In genomic region chr20:40807094-40807623, GRCh38 we compare ENCODE assay signal across 21 cellular contexts.
DNase-seq lines count a peak whose midpoint lies in the region; TF ChIP-seq lines count a peak whose summit lies in the region.
"Had no signal": no experiment of that assay in that cellular context is flagged by ENCODE, and none has a peak within 500 bp of the region (broad histone marks: within the 10 kb centered on the region; RNA-seq: fewer than 3 reads in every experiment).

No MANE protein-coding gene starts in this region.

- H3K4me3 ChIP-seq in cardiac muscle cell (no peak overlapping the region), neuronal stem cell (ENCODE audit: low read length in 2 of 2) (no peak overlapping the region)
- H3K4me3 ChIP-seq: GM23248, HAP-1 had no signal

- no peaks in the 10 kb centered on the region for H3K9me3 ChIP-seq in cardiac muscle cell (ENCODE audit: low read depth)
- peaks cover 0 to 2% of the 10 kb centered on the region in 2 donors for H3K9me3 ChIP-seq in neuronal stem cell (replicated peaks in 1 of 2; ENCODE audit: control insufficient read depth in 2 of 2, insufficient read depth in 1 of 2, low read depth in 1 of 2, low read length in 2 of 2)
- H3K9me3 ChIP-seq: BE2C, HAP-1 had no signal

- H4K91ac ChIP-seq in neuronal stem cell (ENCODE audit: low read depth, low read length, poor library complexity), result no peak overlapping the region

- TF ChIP-seq CTCF in cardiac muscle cell (IDR thresholded peaks at IDR 0.05; ENCODE audit: low read depth, low read length) (no peak), glutamatergic neuron (IDR thresholded peaks at IDR 0.05; ENCODE audit: partially characterized antibody, unreplicated experiment) (no peak), endothelial cell (IDR thresholded peaks at IDR 0.05; ENCODE audit: unreplicated experiment) (no peak)

- H2AFZ ChIP-seq in neuronal stem cell (ENCODE audit: low read length), result no peak overlapping the region
- H2AFZ ChIP-seq: GM23248 had no signal

- H2BK120ac ChIP-seq in neuronal stem cell (ENCODE audit: low read depth, low read length), result no peak overlapping the region

- H3K36me3 Mint-ChIP-seq in glutamatergic neuron (ENCODE audit: unreplicated experiment) (peaks cover 6% of the 10 kb centered on the region), endothelial cell (ENCODE audit: low read depth, unreplicated experiment) (no peaks in the 10 kb centered on the region)
- H3K36me3 Mint-ChIP-seq: CD4-positive, CD25-positive, alpha-beta regulatory T cell; IgD-negative memory B cell had no signal

- DNase-seq in cardiac muscle cell (ENCODE audit: low read depth in 1 of 2, low spot score in 1 of 2) (peak in 1 of 2 donors; percentile 70), cardiac septum (ENCODE audit: low spot score) (no peak), glutamatergic neuron (no peak), neuronal stem cell (ENCODE audit: low spot score) (no peak), DMS153 (lab: John Stamatoyannopoulos, UW) (no peak), endothelial cell (ENCODE audit: low spot score) (no peak), midbrain (lab: John Stamatoyannopoulos, UW) (no peak)
- DNase-seq: BE2C; CD4-positive, CD25-positive, alpha-beta regulatory T cell; DMS79; GM23248; NCI-H1105; NCI-H1694 treated with DMSO at 0.1 percent for 48 hours; NCI-H2081 treated with DMSO at 0.1 percent for 48 hours; NCI-H2171 treated with DMSO at 0.1 percent for 48 hours; NCI-H510A; NK-92 treated with Interleukin-12 subunit alpha and Interleukin-12 subunit beta, amount 100 ng/mL, for 24 hours; SHP77 treated with DMSO at 0.1 percent for 48 hours had no signal

- H3K4ac ChIP-seq in neuronal stem cell (ENCODE audit: low read length), result no peak overlapping the region

- no CpG with 5 or more reads among the region's 14 CpGs for WGBS in neuronal stem cell (ENCODE audit: extremely low coverage in 2 of 2, insufficient read length in 2 of 2, insufficient replicate concordance in 1 of 2), 2 donors

- no peaks in the 10 kb centered on the region for H3K36me3 ChIP-seq in cardiac muscle cell
- H3K36me3 ChIP-seq in neuronal stem cell (replicated peaks in 1 of 2; ENCODE audit: control insufficient read depth in 2 of 2, insufficient read depth in 2 of 2, low read length in 2 of 2), result no peaks in the 10 kb centered on the region
- H3K36me3 ChIP-seq: BE2C, HAP-1 had no signal

- H2BK5ac ChIP-seq in neuronal stem cell (ENCODE audit: low read length), result no peak overlapping the region

- no peaks in the 10 kb centered on the region for H3K79me1 ChIP-seq in neuronal stem cell (ENCODE audit: low read depth, low read length)

- H2BK15ac ChIP-seq in neuronal stem cell (ENCODE audit: low read length), result no peak overlapping the region

- H3K14ac ChIP-seq in neuronal stem cell (ENCODE audit: low read length), result no peak overlapping the region

- intact Hi-C loops in cardiac septum (cut with DNase I), result no loop called here

- no peak overlapping the region for H3K4me2 ChIP-seq in neuronal stem cell (ENCODE audit: insufficient read depth, low read length, poor library complexity, severe bottlenecking)

- H3K27ac ChIP-seq in cardiac muscle cell, result peak overlapping the region; percentile 46
- H3K27ac ChIP-seq in neuronal stem cell (replicated peaks; ENCODE audit: low read length), result no peak overlapping the region
- H3K27ac ChIP-seq: GM23248, RWPE1 had no signal

- H4K8ac ChIP-seq in neuronal stem cell (ENCODE audit: low read depth, low read length), result no peak overlapping the region

- H3K9ac ChIP-seq in neuronal stem cell (ENCODE audit: low read depth, low read length, poor library complexity), result no peak overlapping the region
- H3K9ac ChIP-seq: GM23248 had no signal

- peaks cover 10% of the 10 kb centered on the region for H3K27me3 Mint-ChIP-seq in glutamatergic neuron (ENCODE audit: unreplicated experiment)
- peaks cover 11% of the 10 kb centered on the region for H3K27me3 Mint-ChIP-seq in endothelial cell (ENCODE audit: unreplicated experiment)

- no peak overlapping the region for H3K27ac Mint-ChIP-seq in glutamatergic neuron (ENCODE audit: unreplicated experiment)
- H3K27ac Mint-ChIP-seq in endothelial cell (ENCODE audit: unreplicated experiment), result no peak overlapping the region
- H3K27ac Mint-ChIP-seq: CD4-positive, CD25-positive, alpha-beta regulatory T cell; IgD-negative memory B cell had no signal

- H2BK12ac ChIP-seq in neuronal stem cell (ENCODE audit: low read length), result no peak overlapping the region

- H3K4me1 ChIP-seq in cardiac muscle cell (ENCODE audit: low read depth), result peaks cover 22% of the 10 kb centered on the region
- H3K4me1 ChIP-seq in neuronal stem cell (ENCODE audit: control insufficient read depth in 2 of 2, insufficient read depth in 1 of 2, low read depth in 1 of 2, low read length in 2 of 2), result peaks cover 0 to 3% of the 10 kb centered on the region in 2 donors
- H3K4me1 ChIP-seq: BE2C, HAP-1 had no signal

- no peaks in the 10 kb centered on the region for H3K27me3 ChIP-seq in cardiac muscle cell
- H3K27me3 ChIP-seq in neuronal stem cell (ENCODE audit: control insufficient read depth in 3 of 3, insufficient read depth in 3 of 3, low read depth in 1 of 3, low read length in 3 of 3), result peaks cover 0 to 30% (median 2%) of the 10 kb centered on the region in 3 experiments

- H3K9me3 Mint-ChIP-seq in glutamatergic neuron (ENCODE audit: unreplicated experiment) (peaks cover 5% of the 10 kb centered on the region), endothelial cell (ENCODE audit: unreplicated experiment) (no peaks in the 10 kb centered on the region)

- no peak overlapping the region for H3K23ac ChIP-seq in neuronal stem cell (ENCODE audit: low read depth, low read length, poor library complexity)

- H3K4me1 Mint-ChIP-seq in glutamatergic neuron (ENCODE audit: low read depth, unreplicated experiment), result peaks cover 13% of the 10 kb centered on the region
- H3K4me1 Mint-ChIP-seq in endothelial cell (ENCODE audit: unreplicated experiment), result no peaks in the 10 kb centered on the region
- H3K4me1 Mint-ChIP-seq: CD4-positive, CD25-positive, alpha-beta regulatory T cell; IgD-negative memory B cell had no signal

- no peak overlapping the region for H2AK5ac ChIP-seq in neuronal stem cell (ENCODE audit: low read depth, low read length)

- peak overlapping the region; percentile 7 for H3K4me3 Mint-ChIP-seq in glutamatergic neuron (ENCODE audit: unreplicated experiment)
- no peak overlapping the region for H3K4me3 Mint-ChIP-seq in endothelial cell (ENCODE audit: unreplicated experiment)
- H3K4me3 Mint-ChIP-seq: CD4-positive, CD25-positive, alpha-beta regulatory T cell; IgD-negative memory B cell had no signal

- H3K18ac ChIP-seq in neuronal stem cell (ENCODE audit: low read length), result peak overlapping the region; percentile 15
